ENCODE assay signal across 21 cellular contexts in genomic region chr6:39266782-39267355, GRCh38. TPM values are rescaled to one million over a fixed set of nuclear protein-coding genes. Genes with fewer than 3 reads are reported as not detected.
DNase-seq lines count a peak whose midpoint lies in the region; ATAC-seq, FAIRE-seq and TF ChIP-seq lines count a peak whose summit lies in the region.
"Had no signal": no experiment of that assay in that cellular context is flagged by ENCODE, and none has a peak within 500 bp of the region (broad histone marks: within the 10 kb centered on the region; RNA-seq: fewer than 3 reads in every experiment).

No MANE protein-coding gene starts in this region.

- intact Hi-C loops in PC-9 (cut with micrococcal nuclease; ENCODE audit: unreplicated experiment) (loop anchor here (5.0 kb wide), 1 partner anchor 40 kb away; the partner anchor contains the start of gene KCNK5), left colon (cut with DNase I, micrococcal nuclease) (no loop called here), transverse colon (cut with DNase I; ENCODE audit: low total_unique reads) (no loop called here)

- in situ Hi-C loops in transverse colon (cut with MboI; ENCODE audit: low pct_ligation_motif_present in 1 of 4, low pct_unique_long_range_greater_than_20kb in 1 of 4, low sequenced_read_pairs in 3 of 4), result no loop called here

- H3K4me1 Mint-ChIP-seq in activated CD8-positive, alpha-beta memory T cell treated with anti-CD3 and anti-CD28 coated beads, Interleukin-2, amount 10 ng/mL, durations not matched to agents 7 days and 5 days, result peaks cover 11% of the 10 kb centered on the region
- H3K4me1 Mint-ChIP-seq: CD8-positive, alpha-beta memory T cell had no signal

- H3K27me3 Mint-ChIP-seq in activated CD8-positive, alpha-beta memory T cell treated with anti-CD3 and anti-CD28 coated beads, Interleukin-2, amount 10 ng/mL, durations not matched to agents 7 days and 5 days, result peaks cover 3% of the 10 kb centered on the region

- no peaks in the 10 kb centered on the region for H3K79me2 ChIP-seq in PC-9 (ENCODE audit: low read depth)

- ATAC-seq in activated naive CD4-positive, alpha-beta T cell treated with anti-CD3 and anti-CD28 coated beads, Interleukin-2, amount 50 U/mL, for 72 hours, result peak; percentile 56 to 57
- peak; percentile 1 for ATAC-seq in left colon
- ATAC-seq in activated CD8-positive, alpha-beta memory T cell treated with anti-CD3 and anti-CD28 coated beads, Interleukin-2, amount 10 ng/mL, durations not matched to agents 7 days and 5 days, result no peak
- ATAC-seq: HepG2 had no signal

- TF ChIP-seq POLR2A in transverse colon (IDR thresholded peaks at IDR 0.05), result no peak
- no peak for TF ChIP-seq POLR2A in H54 (IDR thresholded peaks at IDR 0.05; ENCODE audit: low read depth, low read length)

- no peaks in the 10 kb centered on the region for H3K9me2 ChIP-seq in PC-9 (ENCODE audit: insufficient read depth)

- H3K27ac ChIP-seq in PC-9, result no peak overlapping the region
- peak overlapping the region; percentile 63 to 71 (median 64) for H3K27ac ChIP-seq in transverse colon
- H3K27ac ChIP-seq: BLaER1 treated with 17β-estradiol and CSF1 and Interleukin-3, amounts not matched to agents 10 nM and 100 nM had no signal

- no TSS peak for BruUV-seq in PC-9 (replicated peaks; lab: Mats Ljungman, UMichigan)

- H3K36me3 ChIP-seq in PC-9 (ENCODE audit: low read depth) (no peaks in the 10 kb centered on the region), transverse colon (no peaks in the 10 kb centered on the region)
- H3K36me3 ChIP-seq: BLaER1 treated with 17β-estradiol and CSF1 and Interleukin-3, amounts not matched to agents 10 nM and 100 nM had no signal

- no peaks in the 10 kb centered on the region for H4K20me1 ChIP-seq in PC-9 (ENCODE audit: insufficient read depth)
- H4K20me1 ChIP-seq: BLaER1 treated with 17β-estradiol and CSF1 and Interleukin-3, amounts not matched to agents 10 nM and 100 nM had no signal

- H3K27me3 ChIP-seq in PC-9 (ENCODE audit: insufficient read depth, low read depth) (no peaks in the 10 kb centered on the region), transverse colon (no peaks in the 10 kb centered on the region)
- H3K27me3 ChIP-seq: BLaER1 treated with 17β-estradiol and CSF1 and Interleukin-3, amounts not matched to agents 10 nM and 100 nM had no signal

- H3K4me2 ChIP-seq in PC-9, result peak overlapping the region; percentile 12; the same call in 1 of the 2 replicates

- no peak overlapping the region for H3K4me3 Mint-ChIP-seq in activated CD8-positive, alpha-beta memory T cell treated with anti-CD3 and anti-CD28 coated beads, Interleukin-2, amount 10 ng/mL, durations not matched to agents 7 days and 5 days
- H3K4me3 Mint-ChIP-seq: CD8-positive, alpha-beta memory T cell had no signal

- H3F3A ChIP-seq in PC-9 (ENCODE audit: insufficient read depth, low read depth), result peaks cover 23% of the 10 kb centered on the region; the same call in 1 of the 2 replicates

- H3K4me1 ChIP-seq in PC-9 (replicated peaks; ENCODE audit: insufficient read depth), result peaks cover 59% of the 10 kb centered on the region
- H3K4me1 ChIP-seq in transverse colon, result peaks cover 6 to 36% (median 10%) of the 10 kb centered on the region in 4 donors

- TF ChIP-seq EP300 in transverse colon (IDR thresholded peaks at IDR 0.05; ENCODE audit: low read depth), result no peak

- WGBS in transverse colon (ENCODE audit: low coverage in 1 of 2), 2 donors, result 41 to 43% methylated on average over 1 to 5 of the region's 5 CpGs

- no peaks in the 10 kb centered on the region for H3K9me3 ChIP-seq in PC-9 (ENCODE audit: insufficient read depth, low read depth)
- H3K9me3 ChIP-seq in transverse colon, result no peaks in the 10 kb centered on the region
- H3K9me3 ChIP-seq: BLaER1 treated with 17β-estradiol and CSF1 and Interleukin-3, amounts not matched to agents 10 nM and 100 nM had no signal

- CTCF ChIA-PET in PC-9 (lab: Charles Lee), result no interaction called here
- CTCF ChIA-PET in activated CD8-positive, alpha-beta memory T cell treated with anti-CD3 and anti-CD28 coated beads, Interleukin-2, amount 10 ng/mL, durations not matched to agents 7 days and 5 days (lab: Charles Lee), result no interaction called here

- TF ChIP-seq CTCF in PC-9 (conservative IDR thresholded peaks at IDR 0.05) (no peak), transverse colon (IDR thresholded peaks at IDR 0.05) (no peak)

- peaks cover 0 to 1% of the 10 kb centered on the region in 2 donors for H3K9me3 Mint-ChIP-seq in activated naive CD4-positive, alpha-beta T cell treated with anti-CD3 and anti-CD28 coated beads, Interleukin-2, amount 50 U/mL, for 72 hours
- no peaks in the 10 kb centered on the region for H3K9me3 Mint-ChIP-seq in activated CD8-positive, alpha-beta memory T cell treated with anti-CD3 and anti-CD28 coated beads, Interleukin-2, amount 10 ng/mL, durations not matched to agents 7 days and 5 days (ENCODE audit: low read depth)

- H3K4me3 ChIP-seq in PC-9 (no peak overlapping the region), transverse colon (no peak overlapping the region)
- H3K4me3 ChIP-seq: BLaER1 treated with 17β-estradiol and CSF1 and Interleukin-3, amounts not matched to agents 10 nM and 100 nM had no signal

- peaks cover 0 to 2% of the 10 kb centered on the region in 2 donors for H3K36me3 Mint-ChIP-seq in activated naive CD4-positive, alpha-beta T cell treated with anti-CD3 and anti-CD28 coated beads, Interleukin-2, amount 50 U/mL, for 72 hours
- H3K36me3 Mint-ChIP-seq in activated CD8-positive, alpha-beta memory T cell treated with anti-CD3 and anti-CD28 coated beads, Interleukin-2, amount 10 ng/mL, durations not matched to agents 7 days and 5 days, result no peaks in the 10 kb centered on the region
- H3K36me3 Mint-ChIP-seq: CD8-positive, alpha-beta memory T cell had no signal

- peak in 1 of 2 donors; percentile 10 for DNase-seq in activated naive CD4-positive, alpha-beta T cell treated with anti-CD3 and anti-CD28 coated beads, Interleukin-2, amount 50 U/mL, for 72 hours (ENCODE audit: low spot score in 2 of 2)
- DNase-seq in activated naive CD4-positive, alpha-beta T cell treated with Interleukin-2 at 50 U/mL for 16 hours, result no peak
- DNase-seq in PC-9 (peak in 1 of 2 experiments; percentile 46), left colon (no peak), transverse colon (no peak), H54 (ENCODE audit: insufficient read length, low spot score) (no peak), mucosa of gallbladder (ENCODE audit: low spot score) (no peak)
- DNase-seq in activated CD8-positive, alpha-beta memory T cell treated with anti-CD3 and anti-CD28 coated beads, Interleukin-2, amount 10 ng/mL, durations not matched to agents 7 days and 5 days, result no peak
- DNase-seq: CD8-positive, alpha-beta memory T cell; GOT3; KG1; NCI-H1048; NCI-H1436 treated with DMSO at 0.1 percent for 48 hours; NCI-H2171 treated with DMSO at 0.1 percent for 48 hours; NCI-H446 treated with DMSO at 0.1 percent for 48 hours; NK-92 treated with Interleukin-12 subunit alpha and Interleukin-12 subunit beta, amount 100 ng/mL, for 24 hours; Right ventricle myocardium superior had no signal

- no peak overlapping the region for H3K27ac Mint-ChIP-seq in activated naive CD4-positive, alpha-beta T cell treated with anti-CD3 and anti-CD28 coated beads, Interleukin-2, amount 50 U/mL, for 72 hours
- no peak overlapping the region for H3K27ac Mint-ChIP-seq in activated CD8-positive, alpha-beta memory T cell treated with anti-CD3 and anti-CD28 coated beads, Interleukin-2, amount 10 ng/mL, durations not matched to agents 7 days and 5 days
- H3K27ac Mint-ChIP-seq: CD8-positive, alpha-beta memory T cell had no signal

- FAIRE-seq in H54 (lab: Jason Lieb, UNC), result no peak
- FAIRE-seq: D721Med, GM12892, HepG2 had no signal

- H2AFZ ChIP-seq in PC-9, result no peak overlapping the region

- POLR2A ChIA-PET in PC-9 (lab: Charles Lee; ENCODE audit: unreplicated experiment), result no interaction called here

RNA-seq across cellular contexts. Expression of gene KCNK5, which starts 37.6 kb away (rescaled TPM):
- total RNA-seq in activated naive CD4-positive, alpha-beta T cell treated with anti-CD3 and anti-CD28 coated beads, Interleukin-2, amount 50 U/mL, for 72 hours, result 10 to 100 TPM in 1 of 2 donors, 1 to 10 TPM in 1; 8.8 to 15.8 TPM
- 11.9 and 14.3 TPM in 2 replicates for total RNA-seq in PC-9 (2021)
- 10 to 100 TPM; 44.8 to 52.9 TPM for total RNA-seq in left colon
- 10 to 100 TPM in 3 of 4 donors, 1 to 10 TPM in 1; 9.6 to 86.0 (median 64.5) TPM for total RNA-seq in transverse colon
- total RNA-seq in activated CD8-positive, alpha-beta memory T cell treated with anti-CD3 and anti-CD28 coated beads, Interleukin-2, amount 10 ng/mL, durations not matched to agents 7 days and 5 days, result 10 to 100 TPM; 19.1 to 30.8 TPM
- total RNA-seq in mucosa of gallbladder, result 242 TPM

RNA-seq across cellular contexts. Expression of gene KCNK17, which starts 47.4 kb away (rescaled TPM):
- not detected for total RNA-seq in activated naive CD4-positive, alpha-beta T cell treated with anti-CD3 and anti-CD28 coated beads, Interleukin-2, amount 50 U/mL, for 72 hours
- not detected in 2 replicates for total RNA-seq in PC-9 (2021)
- total RNA-seq in left colon, result under 1 TPM; 0.14 to 0.18 TPM
- under 1 TPM in 1 of 4 donors, not detected in 3; 0.96 TPM for total RNA-seq in transverse colon
- not detected for total RNA-seq in activated CD8-positive, alpha-beta memory T cell treated with anti-CD3 and anti-CD28 coated beads, Interleukin-2, amount 10 ng/mL, durations not matched to agents 7 days and 5 days
- 2.2 TPM for total RNA-seq in mucosa of gallbladder
- total RNA-seq: CD8-positive, alpha-beta memory T cell; HepG2; Right ventricle myocardium superior had no signal

RNA-seq across cellular contexts. Expression of gene KCNK16, which starts 55.6 kb away (rescaled TPM):
- total RNA-seq in activated naive CD4-positive, alpha-beta T cell treated with anti-CD3 and anti-CD28 coated beads, Interleukin-2, amount 50 U/mL, for 72 hours, result not detected
- not detected in 2 replicates for total RNA-seq in PC-9 (2021)
- not detected for total RNA-seq in left colon
- total RNA-seq in transverse colon, result not detected
- not detected for total RNA-seq in activated CD8-positive, alpha-beta memory T cell treated with anti-CD3 and anti-CD28 coated beads, Interleukin-2, amount 10 ng/mL, durations not matched to agents 7 days and 5 days
- not detected for total RNA-seq in mucosa of gallbladder
- total RNA-seq: CD8-positive, alpha-beta memory T cell; HepG2; Right ventricle myocardium superior had no signal
